ENCODE assay signal across 1 cellular context in the genomic region with DNA sequence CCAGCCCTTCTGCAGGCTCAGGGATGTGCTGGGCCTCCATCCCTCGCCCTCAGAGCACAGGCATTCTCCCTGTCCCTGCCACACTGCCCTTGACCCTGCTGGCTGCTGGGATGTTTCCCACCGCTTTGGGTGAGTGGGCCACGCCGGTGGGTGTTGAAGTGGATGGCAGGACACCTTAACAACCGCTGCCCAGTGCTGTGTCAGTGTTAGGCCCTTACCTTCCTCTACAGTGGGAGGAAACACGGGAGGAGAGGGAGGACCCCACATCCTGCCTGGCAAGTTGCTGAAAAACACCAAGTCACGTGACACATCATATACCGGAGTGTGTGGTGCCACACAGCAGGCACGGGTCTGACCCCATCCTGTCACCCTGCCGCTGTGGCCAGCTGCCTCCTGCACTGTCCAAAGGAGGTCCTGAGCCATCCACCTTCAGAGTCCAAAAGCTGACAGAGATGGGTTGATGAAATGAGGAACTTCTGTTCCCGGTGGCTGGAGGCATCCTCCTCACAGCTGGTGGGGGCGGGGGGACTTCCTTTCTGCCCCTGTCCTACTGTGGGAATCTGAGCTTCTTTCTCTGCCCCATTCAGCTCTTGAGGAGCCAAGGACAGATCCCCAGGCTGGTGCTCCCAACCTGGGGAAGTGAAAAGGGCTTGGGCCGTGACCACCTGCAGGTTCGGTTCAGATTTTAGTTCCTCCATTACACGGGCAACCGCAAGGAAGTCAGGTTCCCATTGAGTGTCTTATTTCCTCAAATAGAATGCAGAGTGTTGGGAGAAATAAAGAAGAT.
TF ChIP-seq lines count a peak whose summit lies in the region.

No MANE protein-coding gene starts in this region.

TF ChIP-seq in IMR-90, 13 proteins besides CTCF, POLR2A, EP300 and RAD21:
- TF ChIP-seq, protein P1, sequence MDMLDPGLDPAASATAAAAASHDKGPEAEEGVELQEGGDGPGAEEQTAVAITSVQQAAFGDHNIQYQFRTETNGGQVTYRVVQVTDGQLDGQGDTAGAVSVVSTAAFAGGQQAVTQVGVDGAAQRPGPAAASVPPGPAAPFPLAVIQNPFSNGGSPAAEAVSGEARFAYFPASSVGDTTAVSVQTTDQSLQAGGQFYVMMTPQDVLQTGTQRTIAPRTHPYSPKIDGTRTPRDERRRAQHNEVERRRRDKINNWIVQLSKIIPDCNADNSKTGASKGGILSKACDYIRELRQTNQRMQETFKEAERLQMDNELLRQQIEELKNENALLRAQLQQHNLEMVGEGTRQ (IDR thresholded peaks at IDR 0.05; ENCODE audit: low read depth, low read length), result peak; percentile 44; the same call in 1 of the 2 replicates
- TF ChIP-seq BHLHE40 (IDR thresholded peaks at IDR 0.05; ENCODE audit: low read depth, low read length) (peak; percentile 18; the same call in 1 of the 2 replicates), RFX5 (IDR thresholded peaks at IDR 0.05; ENCODE audit: low read depth, low read length) (no peak), MXI1 (IDR thresholded peaks at IDR 0.05; ENCODE audit: borderline replicate concordance, low read depth, low read length) (no peak), FOS (IDR thresholded peaks at IDR 0.05; ENCODE audit: low read depth, low read length) (no peak), MAFK (IDR thresholded peaks at IDR 0.05; ENCODE audit: low read depth, low read length) (no peak), SMC3 (IDR thresholded peaks at IDR 0.05; ENCODE audit: low read depth, low read length) (no peak), NFE2L2 (IDR thresholded peaks at IDR 0.05; ENCODE audit: low read depth, low read length) (no peak), CHD1 (IDR thresholded peaks at IDR 0.05; ENCODE audit: low read depth, low read length) (no peak), RCOR1 (IDR thresholded peaks at IDR 0.05; ENCODE audit: insufficient replicate concordance, low read length) (no peak), CEBPB (IDR thresholded peaks at IDR 0.05; ENCODE audit: low read depth, low read length) (no peak), MAZ (IDR thresholded peaks at IDR 0.05; ENCODE audit: borderline replicate concordance, low read depth, low read length) (no peak)
- TF ChIP-seq, protein P2, sequence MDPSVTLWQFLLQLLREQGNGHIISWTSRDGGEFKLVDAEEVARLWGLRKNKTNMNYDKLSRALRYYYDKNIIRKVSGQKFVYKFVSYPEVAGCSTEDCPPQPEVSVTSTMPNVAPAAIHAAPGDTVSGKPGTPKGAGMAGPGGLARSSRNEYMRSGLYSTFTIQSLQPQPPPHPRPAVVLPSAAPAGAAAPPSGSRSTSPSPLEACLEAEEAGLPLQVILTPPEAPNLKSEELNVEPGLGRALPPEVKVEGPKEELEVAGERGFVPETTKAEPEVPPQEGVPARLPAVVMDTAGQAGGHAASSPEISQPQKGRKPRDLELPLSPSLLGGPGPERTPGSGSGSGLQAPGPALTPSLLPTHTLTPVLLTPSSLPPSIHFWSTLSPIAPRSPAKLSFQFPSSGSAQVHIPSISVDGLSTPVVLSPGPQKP (IDR thresholded peaks at IDR 0.05; ENCODE audit: borderline replicate concordance, low read depth, low read length), result no peak
